8 cellular contexts compared by ENCODE assay signal in the genomic region with DNA sequence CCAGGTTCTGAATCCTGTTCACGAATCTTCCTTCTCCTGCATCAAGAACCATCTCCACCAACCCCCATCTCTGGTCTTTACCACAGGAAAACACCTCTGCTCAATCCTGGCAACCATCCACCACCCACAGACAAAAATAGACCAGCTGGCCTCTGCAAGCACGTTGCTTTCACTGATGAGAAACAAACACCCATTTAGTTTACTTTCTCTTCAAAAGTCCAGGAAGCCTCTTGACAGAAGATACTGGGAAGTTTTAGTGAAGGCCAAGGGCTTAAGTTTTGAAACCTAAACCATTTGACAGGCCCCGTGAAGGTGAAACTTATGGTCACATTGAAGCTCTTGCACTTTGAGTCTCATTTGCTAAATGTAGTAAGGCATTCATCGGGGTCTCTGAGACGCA.
DNase-seq lines count a peak whose midpoint lies in the region; ATAC-seq and TF ChIP-seq lines count a peak whose summit lies in the region.

No MANE protein-coding gene starts in this region.

- H3K27me3 ChIP-seq in IMR-90 (ENCODE audit: control insufficient read depth, insufficient read depth, low read length): no peaks in the 10 kb centered on the region
- no peaks in the 10 kb centered on the region for H3K27me3 ChIP-seq in parathyroid adenoma (ENCODE audit: control insufficient read depth, insufficient read depth, low read length)
- H3K27me3 ChIP-seq in colonic mucosa: no peaks in the 10 kb centered on the region

- H2AFZ ChIP-seq in IMR-90 (replicated peaks; ENCODE audit: low read length, poor library complexity) (peak overlapping the region; percentile 24), parathyroid adenoma (peak overlapping the region; percentile 53)

- H4K91ac ChIP-seq in IMR-90 (ENCODE audit: insufficient read depth, low read depth, low read length): no peak overlapping the region

- H4K20me1 ChIP-seq in IMR-90 (ENCODE audit: insufficient read depth, low read length): peaks cover 15% of the 10 kb centered on the region; the same call in 1 of the 2 replicates

- ATAC-seq in GM19395 (IDR thresholded peaks at IDR 0.05; ENCODE audit: unreplicated experiment) (peak; percentile 45), IMR-90 (ENCODE audit: low read depth) (peak; percentile 27), GM19467 (IDR thresholded peaks at IDR 0.05; ENCODE audit: unreplicated experiment) (no peak)

- H2AK5ac ChIP-seq in IMR-90 (ENCODE audit: low read depth, low read length): no peak overlapping the region

- CTCF ChIA-PET in IMR-90 (lab: Yijun Ruan, JAX): interaction anchor here (1.0 kb wide), 1 partner anchor 92 kb away, joined by 3 read pairs; no protein-coding TSS in a partner anchor

- in situ Hi-C loops in IMR-90 (cut with MboI; ENCODE audit: low sequenced_read_pairs) (no loop called here), astrocyte of the cerebellum (cut with HindIII; ENCODE audit: low sequenced_read_pairs) (no loop called here)

- TF ChIP-seq CTCF in IMR-90 (conservative IDR thresholded peaks at IDR 0.05; ENCODE audit: low read depth, low read length) (no peak), astrocyte of the cerebellum (IDR thresholded peaks at IDR 0.05; ENCODE audit: low read depth, low read length, missing control alignments) (no peak), parathyroid adenoma (IDR thresholded peaks at IDR 0.05) (no peak), colonic mucosa (IDR thresholded peaks at IDR 0.05) (no peak)

- H3K9ac ChIP-seq in IMR-90 (ENCODE audit: low read depth, low read length) (no peak overlapping the region), parathyroid adenoma (no peak overlapping the region), colonic mucosa (ENCODE audit: low read depth in 2 of 2, low read length in 2 of 2) (no peak overlapping the region)

- no peak overlapping the region for H3K23ac ChIP-seq in IMR-90 (ENCODE audit: low read depth, low read length)

- H3K9me1 ChIP-seq in IMR-90 (ENCODE audit: insufficient read depth, low read length): peaks cover 17% of the 10 kb centered on the region

- no peak overlapping the region for H2AK9ac ChIP-seq in IMR-90 (replicated peaks; ENCODE audit: low read depth, low read length, poor library complexity)

- no peak for TF ChIP-seq POLR2A in IMR-90 (IDR thresholded peaks at IDR 0.05; ENCODE audit: low read depth, low read length)

- dilution Hi-C loops in IMR-90 (cut with HindIII; ENCODE audit: low sequenced_read_pairs, unreplicated experiment): no loop called here

- no peaks in the 10 kb centered on the region for H3K79me2 ChIP-seq in parathyroid adenoma

- no peak overlapping the region for H4K8ac ChIP-seq in IMR-90 (ENCODE audit: low read depth in 2 of 2, low read length in 2 of 2)

- H3K9me3 ChIP-seq in IMR-90 (ENCODE audit: control insufficient read depth, insufficient read depth, low read length) (no peaks in the 10 kb centered on the region), parathyroid adenoma (ENCODE audit: control insufficient read depth, low read length) (no peaks in the 10 kb centered on the region), colonic mucosa (no peaks in the 10 kb centered on the region)

- no peak overlapping the region for H3K14ac ChIP-seq in IMR-90 (replicated peaks; ENCODE audit: low read depth, low read length)

- intact Hi-C loops in IMR-90 (cut with micrococcal nuclease) (loop anchor here (5.0 kb wide), 1 partner anchor 40 kb away; no protein-coding TSS in a partner anchor), colonic mucosa (cut with DNase I) (no loop called here)

- 28% methylated on average over 2 of the region's 5 CpGs; no CpG with 5 or more reads in 1 of the 2 experiments for WGBS in IMR-90 (ENCODE audit: extremely low coverage in 2 of 2, insufficient read length in 1 of 2), 2 experiments

- H3K18ac ChIP-seq in IMR-90 (ENCODE audit: low read depth, low read length): no peak overlapping the region; the same call in 1 of the 2 replicates

- no peak overlapping the region for H2BK5ac ChIP-seq in IMR-90 (ENCODE audit: low read depth, low read length, poor library complexity, severe bottlenecking)

- BruUV-seq in IMR-90 (replicated peaks; lab: Mats Ljungman, UMichigan): no TSS peak

- no peak overlapping the region for H2BK120ac ChIP-seq in IMR-90 (ENCODE audit: low read depth, low read length)

- no peak for TF ChIP-seq RAD21 in IMR-90 (IDR thresholded peaks at IDR 0.05; ENCODE audit: low read length)

- H3K27ac ChIP-seq in IMR-90 (ENCODE audit: insufficient read depth, low read length) (no peak overlapping the region), parathyroid adenoma (peak overlapping the region; percentile 59), colonic mucosa (no peak overlapping the region)

- no peaks in the 10 kb centered on the region for H3K79me1 ChIP-seq in IMR-90 (ENCODE audit: low read depth in 1 of 2, low read length in 2 of 2)

- no peak overlapping the region for H3K56ac ChIP-seq in IMR-90 (ENCODE audit: extremely low read depth, insufficient read depth, low read length)

- H3K4me3 ChIP-seq in IMR-90 (ENCODE audit: insufficient read depth, low read depth, low read length) (no peak overlapping the region), astrocyte of the cerebellum (ENCODE audit: low read depth, low read length) (no peak overlapping the region), parathyroid adenoma (ENCODE audit: low read depth, low read length) (no peak overlapping the region), colonic mucosa (no peak overlapping the region)

- POLR2A ChIA-PET in IMR-90 (lab: Charles Lee; ENCODE audit: unreplicated experiment): interaction anchor here (0.8 kb wide), 1 partner anchor 17 kb away, joined by 3 read pairs; no protein-coding TSS in a partner anchor

- H2BK20ac ChIP-seq in IMR-90 (ENCODE audit: low read depth, low read length): no peak overlapping the region

- H3K4me2 ChIP-seq in IMR-90 (ENCODE audit: low read depth, low read length) (peak overlapping the region; percentile 44), parathyroid adenoma (ENCODE audit: low read length) (peak overlapping the region; percentile 42)

- H2BK15ac ChIP-seq in IMR-90 (ENCODE audit: low read depth, low read length): no peak overlapping the region

- H3K4ac ChIP-seq in IMR-90 (ENCODE audit: low read depth, low read length): no peak overlapping the region

- H3K36me3 ChIP-seq in IMR-90 (ENCODE audit: control insufficient read depth, insufficient read depth, low read length) (no peaks in the 10 kb centered on the region), parathyroid adenoma (ENCODE audit: control insufficient read depth, insufficient read depth, low read length) (no peaks in the 10 kb centered on the region), colonic mucosa (no peaks in the 10 kb centered on the region)

- DNase-seq in COLO829 (ENCODE audit: low spot score) (peak; percentile 50), IMR-90 (peak; percentile 80), astrocyte of the cerebellum (ENCODE audit: low read depth) (peak; percentile 64), GOT3 (lab: John Stamatoyannopoulos, UW) (no peak), colonic mucosa (no peak)

- H3K4me1 ChIP-seq in IMR-90 (ENCODE audit: control insufficient read depth, insufficient read depth, low read length) (peaks cover 12% of the 10 kb centered on the region), parathyroid adenoma (peaks cover 3% of the 10 kb centered on the region), colonic mucosa (no peaks in the 10 kb centered on the region)

- H4K5ac ChIP-seq in IMR-90 (ENCODE audit: low read depth, low read length): no peak overlapping the region

TF ChIP-seq in IMR-90, 13 proteins besides CTCF, POLR2A, EP300 and RAD21:
- TF ChIP-seq MXI1 (IDR thresholded peaks at IDR 0.05; ENCODE audit: borderline replicate concordance, low read depth, low read length) (peak; percentile 49; the same call in 1 of the 2 replicates), CHD1 (IDR thresholded peaks at IDR 0.05; ENCODE audit: low read depth, low read length) (no peak)
TF ChIP-seq in IMR-90: peak in this region for 1.

Comparison
In these comparisons a context has a peak if more than half of its experiments do, and no peak if none do; other contexts are left out.
1. DNase-seq: peak in COLO829 (single experiment), IMR-90 (single experiment) and astrocyte of the cerebellum (single experiment); none in GOT3 (single experiment) and colonic mucosa (single experiment).